1 cellular context compared by ENCODE assay signal in the genomic region with DNA sequence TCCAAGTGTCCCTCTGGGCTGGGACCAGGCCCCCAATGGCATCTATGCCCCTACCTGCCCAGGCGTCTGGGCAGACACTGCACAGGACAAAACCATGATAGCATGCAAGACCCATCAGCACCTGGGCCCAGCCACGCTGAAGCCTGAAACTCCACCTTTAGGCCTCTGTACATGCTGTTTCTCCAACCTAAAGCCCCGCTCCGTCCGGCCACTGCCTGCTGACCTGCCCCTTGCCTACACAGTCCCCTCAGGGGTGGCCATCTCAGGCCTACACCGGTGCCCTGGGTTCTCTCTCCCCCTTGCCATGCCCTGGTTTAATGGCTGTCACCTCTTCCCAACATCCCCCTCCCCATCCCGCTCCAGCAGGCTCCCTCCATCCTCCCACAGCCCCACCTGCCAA.
TF ChIP-seq lines count a peak whose summit lies in the region.

No MANE protein-coding gene starts in this region.

TF ChIP-seq in IMR-90, 13 proteins besides CTCF, POLR2A, EP300 and RAD21:
- TF ChIP-seq MXI1 (IDR thresholded peaks at IDR 0.05; ENCODE audit: borderline replicate concordance, low read depth, low read length): no peak
- TF ChIP-seq CEBPB (IDR thresholded peaks at IDR 0.05; ENCODE audit: low read depth, low read length): no peak
- no peak for TF ChIP-seq FOS (IDR thresholded peaks at IDR 0.05; ENCODE audit: low read depth, low read length)
